ENCODE assay signal across 18 cellular contexts in the genomic region with DNA sequence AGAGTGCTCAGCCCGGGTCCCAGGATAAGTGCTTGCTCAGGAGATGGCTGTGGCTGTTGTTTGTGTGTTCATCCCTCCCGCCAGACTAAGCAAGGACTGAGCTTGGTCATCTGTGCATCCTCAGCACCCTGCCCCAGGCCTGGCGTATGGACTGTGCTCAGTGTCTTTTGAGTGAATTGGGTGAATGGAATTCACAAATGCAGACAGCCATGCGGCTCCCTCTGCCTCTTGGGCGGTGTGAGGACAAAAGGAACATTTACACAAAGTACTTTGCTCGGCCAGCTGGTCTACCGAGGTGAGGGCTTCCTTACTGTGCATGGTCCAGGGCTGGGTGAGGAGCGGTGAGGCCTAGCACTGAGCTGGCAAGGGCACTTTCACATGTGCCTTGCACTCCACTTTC.
"Had no signal": no experiment of that assay in that cellular context is flagged by ENCODE, and none has a peak within 500 bp of the region (broad histone marks: within the 10 kb centered on the region; RNA-seq: fewer than 3 reads in every experiment).

No MANE protein-coding gene starts in this region.

- H3K27ac ChIP-seq: breast epithelium, dorsolateral prefrontal cortex, esophagus muscularis mucosa, lower lobe of right lung, prostate gland, right lobe of liver had no signal

- H3K36me3 ChIP-seq: breast epithelium, esophagus muscularis mucosa, lower lobe of right lung, prostate gland, right lobe of liver had no signal

- H3K4me1 ChIP-seq: breast epithelium, esophagus muscularis mucosa, right lobe of liver had no signal

- DNase-seq: activated CD4-positive, alpha-beta T cell treated with anti-CD3 and anti-CD28 coated beads for 1 hour; activated CD4-positive, alpha-beta T cell treated with anti-CD3 and anti-CD28 coated beads, Interleukin-2, amount 50 U/mL, for 48 hours; activated CD8-positive, alpha-beta memory T cell treated with anti-CD3 and anti-CD28 coated beads, Interleukin-2, amount 10 ng/mL, durations not matched to agents 7 days and 5 days; activated gamma-delta T cell; activated T-cell treated with anti-CD3 and anti-CD28 coated beads, Interleukin-2, amount 50 U/mL, for 4 hours; amygdala; dorsolateral prefrontal cortex; immature natural killer cell; left cardiac atrium; lower lobe of right lung; nucleus accumbens; right lobe of liver; stimulated activated CD4-positive, alpha-beta T cell treated with anti-CD3 and anti-CD28 coated beads, Interleukin-2, amount 100 ng/mL, for 24 hours; stimulated activated naive B cell treated with anti-CD40 and anti-IgM and Interleukin-4, amounts not matched to agents 10 μg/mL and 1 μg/mL and 100 μg/mL, for 72 hours; trophoblast cell had no signal

- H3K27me3 ChIP-seq: breast epithelium, dorsolateral prefrontal cortex, esophagus muscularis mucosa, right lobe of liver had no signal

- H3K4me3 ChIP-seq: breast epithelium, dorsolateral prefrontal cortex, esophagus muscularis mucosa, lower lobe of right lung, prostate gland, right lobe of liver had no signal

- H3K9me3 ChIP-seq: breast epithelium, esophagus muscularis mucosa, lower lobe of right lung, prostate gland, right lobe of liver had no signal

- ATAC-seq: activated CD8-positive, alpha-beta memory T cell treated with anti-CD3 and anti-CD28 coated beads, Interleukin-2, amount 10 ng/mL, durations not matched to agents 7 days and 5 days; activated T-cell treated with anti-CD3 and anti-CD28 coated beads, Interleukin-2, amount 50 U/mL, for 4 hours; left cardiac atrium; lower lobe of right lung; stimulated activated naive B cell treated with anti-CD40 and anti-IgM and Interleukin-4, amounts not matched to agents 10 μg/mL and 1 μg/mL and 100 μg/mL, for 72 hours had no signal
